8 cellular contexts compared by ENCODE assay signal in the genomic region with DNA sequence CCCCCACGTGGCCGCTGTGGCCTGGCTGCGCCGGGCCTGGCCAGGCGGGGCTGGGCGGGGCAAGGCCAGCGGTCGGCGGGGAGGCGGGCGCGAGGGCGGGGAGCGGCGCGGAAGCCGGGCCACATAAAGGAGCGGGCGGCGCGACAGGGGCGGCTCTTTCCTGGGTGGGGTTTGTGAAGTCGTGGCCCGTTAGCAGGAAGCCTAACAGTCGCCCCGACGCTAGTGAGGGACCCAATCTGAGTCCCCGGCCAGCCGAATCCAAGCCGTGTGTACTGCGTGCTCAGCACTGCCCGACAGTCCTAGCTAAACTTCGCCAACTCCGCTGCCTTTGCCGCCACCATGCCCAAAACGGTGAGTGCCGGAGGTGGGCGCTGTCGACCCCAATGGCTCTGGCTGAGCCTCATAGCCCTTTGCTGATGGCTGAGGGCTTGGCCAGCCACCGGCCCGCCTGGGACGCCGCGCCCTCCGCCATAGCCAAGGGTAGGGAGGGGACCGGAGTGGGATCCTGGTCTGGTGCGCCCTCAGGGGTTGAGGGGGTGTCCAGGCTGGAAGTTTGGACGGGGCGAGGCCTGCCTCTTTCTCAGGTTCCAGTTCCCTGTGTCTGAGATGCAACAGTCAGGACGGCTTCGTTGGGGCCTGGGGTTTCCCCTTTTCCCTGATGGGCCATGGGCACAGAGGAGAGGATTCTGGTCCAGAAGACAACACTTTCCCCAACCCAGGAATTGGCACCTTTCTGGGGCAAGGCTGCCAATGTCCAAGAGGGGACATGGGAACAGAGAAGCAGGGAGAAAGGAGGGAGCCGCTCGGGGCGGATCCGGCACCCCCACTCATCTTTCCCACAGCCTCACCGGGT. TPM values are rescaled to one million over a fixed set of nuclear protein-coding genes. Genes with fewer than 3 reads are reported as not detected.
DNase-seq lines count a peak whose midpoint lies in the region; ATAC-seq and TF ChIP-seq lines count a peak whose summit lies in the region.

Gene MSN, plus strand, starts transcription at position 152 of the 853 bp plus-strand sequence. Its CDS starts 188 bp downstream, at position 340.

- peak; percentile 75 for TF ChIP-seq POLR2A in gastroesophageal sphincter (IDR thresholded peaks at IDR 0.05)
- TF ChIP-seq POLR2A in thyroid gland (IDR thresholded peaks at IDR 0.05) = peak in 1 of 2 donors; percentile 84

- ATAC-seq in GM18907 (IDR thresholded peaks at IDR 0.05; ENCODE audit: unreplicated experiment) (peak; percentile 82), HG03139 (IDR thresholded peaks at IDR 0.05; ENCODE audit: unreplicated experiment) (peak; percentile 69), gastroesophageal sphincter (peak; percentile 89)

- no peaks in the 10 kb centered on the region for H3K36me3 ChIP-seq in A673 (ENCODE audit: insufficient read depth, low read length, poor library complexity, severe bottlenecking)
- H3K36me3 ChIP-seq in gastroesophageal sphincter = no peaks in the 10 kb centered on the region
- H3K36me3 ChIP-seq in thyroid gland = no peaks in the 10 kb centered on the region

- H3K9me3 Mint-ChIP-seq in osteocyte (ENCODE audit: unreplicated experiment) = peaks cover 4% of the 10 kb centered on the region

- TSS peak; percentile 56 for BruUV-seq in A673 (replicated peaks; lab: Mats Ljungman, UMichigan)

- H3K4me3 ChIP-seq in A673 (ENCODE audit: low read depth, low read length, poor library complexity, severe bottlenecking) (peak within 1 kb of the TSS; percentile 77), gastroesophageal sphincter (peak within 1 kb of the TSS; percentile 71 to 83), thyroid gland (replicated peaks in 1 of 3) (peak within 1 kb of the TSS; percentile 56 to 86 (median 58))

- H3K27me3 ChIP-seq in A673 (replicated peaks; ENCODE audit: insufficient read depth, low read depth, low read length, poor library complexity) = no peaks in the 10 kb centered on the region
- H3K27me3 ChIP-seq in gastroesophageal sphincter = no peaks in the 10 kb centered on the region
- no peaks in the 10 kb centered on the region for H3K27me3 ChIP-seq in thyroid gland

- peaks cover 20% of the 10 kb centered on the region for H3K4me1 ChIP-seq in A673 (ENCODE audit: insufficient read depth, low read length, poor library complexity, severe bottlenecking)
- H3K4me1 ChIP-seq in gastroesophageal sphincter = peaks cover 3 to 42% (median 8%) of the 10 kb centered on the region in 3 donors
- H3K4me1 ChIP-seq in thyroid gland = peaks cover 25 to 40% of the 10 kb centered on the region in 2 donors

- peak; percentile 33; the same call in 1 of the 2 replicates for TF ChIP-seq CTCF in A673 (conservative IDR thresholded peaks at IDR 0.05; ENCODE audit: low read depth, low read length)
- peak in 1 of 4 experiments; percentile 31 for TF ChIP-seq CTCF in gastroesophageal sphincter (IDR thresholded peaks at IDR 0.05)
- TF ChIP-seq CTCF in osteocyte (IDR thresholded peaks at IDR 0.05) = peak; percentile 41
- no peak for TF ChIP-seq CTCF in thyroid gland (IDR thresholded peaks at IDR 0.05)

- H3K9me3 ChIP-seq in A673 (ENCODE audit: low read depth, low read length, poor library complexity, severe bottlenecking) = no peaks in the 10 kb centered on the region
- no peaks in the 10 kb centered on the region for H3K9me3 ChIP-seq in gastroesophageal sphincter
- no peaks in the 10 kb centered on the region for H3K9me3 ChIP-seq in thyroid gland

- no peaks in the 10 kb centered on the region for H3K36me3 Mint-ChIP-seq in osteocyte (ENCODE audit: unreplicated experiment)

- no peaks in the 10 kb centered on the region for H3K27me3 Mint-ChIP-seq in osteocyte (ENCODE audit: unreplicated experiment)

- POLR2A ChIA-PET in A673 (lab: Charles Lee; ENCODE audit: low non-redundant PET) = no interaction called here

- peaks cover 33% of the 10 kb centered on the region for H3K4me1 Mint-ChIP-seq in osteocyte (ENCODE audit: unreplicated experiment)

- DNase-seq in A673 (ENCODE audit: low spot score) = peak; percentile 57
- DNase-seq in RPMI8226 = peak; percentile 81
- DNase-seq in activated gamma-delta T cell (lab: John Stamatoyannopoulos, UW) = peak; percentile 67
- DNase-seq in osteocyte (ENCODE audit: extremely low spot score, unreplicated experiment) = peak; percentile 87
- DNase-seq in thyroid gland = peak; percentile 73 to 75

- peak within 1 kb of the TSS; percentile 97 for H3K27ac Mint-ChIP-seq in osteocyte (ENCODE audit: unreplicated experiment)

- intact Hi-C loops in A673 (cut with micrococcal nuclease; ENCODE audit: unreplicated experiment) (loop anchor here (5.0 kb wide), 2 partner anchors 35 to 70 kb away; no protein-coding TSS in a partner anchor), thyroid gland (cut with DNase I) (no loop called here)

- CTCF ChIA-PET in A673 (lab: Charles Lee) = interaction anchor here (1.0 kb wide), 1 partner anchor 36 kb away, joined by 6 read pairs; no protein-coding TSS in a partner anchor

- H3K27ac ChIP-seq in A673 (ENCODE audit: low read depth, low read length, poor library complexity, severe bottlenecking) (peak within 1 kb of the TSS; percentile 93), gastroesophageal sphincter (peak within 1 kb of the TSS; percentile 89 to 95 (median 92)), thyroid gland (peak within 1 kb of the TSS; percentile 95 to 96 (median 96))

- 20% methylated on average over 2 of the region's 56 CpGs; no CpG with 5 or more reads in 1 of the 2 donors for WGBS in gastroesophageal sphincter (ENCODE audit: low coverage in 1 of 2), 2 donors
- WGBS in thyroid gland, 2 donors = 0 to 1% methylated on average over 8 to 14 of the region's 56 CpGs

- H3K4me3 Mint-ChIP-seq in osteocyte (ENCODE audit: unreplicated experiment) = peak within 1 kb of the TSS; percentile 91

- no peak for TF ChIP-seq EP300 in gastroesophageal sphincter (IDR thresholded peaks at IDR 0.05)

RNA-seq across cellular contexts. Expression of gene MSN, which starts in this region (rescaled TPM):
- total RNA-seq in A673 (2021) = 415 and 468 TPM in 2 replicates
- 100 to 1,000 TPM; 191 to 355 (median 269) TPM for total RNA-seq in gastroesophageal sphincter
- total RNA-seq in osteocyte = 236 and 241 TPM in 2 replicates
- 100 to 1,000 TPM; 204 to 318 (median 259) TPM for total RNA-seq in thyroid gland

Comparison
In these comparisons a context has a peak if more than half of its experiments do, and no peak if none do; other contexts are left out.
1. Peak in every context shown above with its lines: DNase-seq, ATAC-seq, H3K4me3 ChIP-seq and H3K27ac ChIP-seq.
2. CTCF ChIP-seq: peak in A673 (single experiment) and osteocyte (single experiment); none in thyroid gland (0 of 6).